ENCODE assay signal across 1 cellular context in genomic region chr15:100768501-100768931, GRCh38.
TF ChIP-seq lines count a peak whose summit lies in the region.

No MANE protein-coding gene starts in this region.

TF ChIP-seq in IMR-90, 13 proteins besides CTCF, POLR2A, EP300 and RAD21 (continued from another document):
- TF ChIP-seq, protein P1, sequence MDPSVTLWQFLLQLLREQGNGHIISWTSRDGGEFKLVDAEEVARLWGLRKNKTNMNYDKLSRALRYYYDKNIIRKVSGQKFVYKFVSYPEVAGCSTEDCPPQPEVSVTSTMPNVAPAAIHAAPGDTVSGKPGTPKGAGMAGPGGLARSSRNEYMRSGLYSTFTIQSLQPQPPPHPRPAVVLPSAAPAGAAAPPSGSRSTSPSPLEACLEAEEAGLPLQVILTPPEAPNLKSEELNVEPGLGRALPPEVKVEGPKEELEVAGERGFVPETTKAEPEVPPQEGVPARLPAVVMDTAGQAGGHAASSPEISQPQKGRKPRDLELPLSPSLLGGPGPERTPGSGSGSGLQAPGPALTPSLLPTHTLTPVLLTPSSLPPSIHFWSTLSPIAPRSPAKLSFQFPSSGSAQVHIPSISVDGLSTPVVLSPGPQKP (IDR thresholded peaks at IDR 0.05; ENCODE audit: borderline replicate concordance, low read depth, low read length): no peak
- TF ChIP-seq RFX5 (IDR thresholded peaks at IDR 0.05; ENCODE audit: low read depth, low read length): no peak
